ENCODE assay signal across 9 cellular contexts in genomic region chr6:36886948-36887347, GRCh38. TPM values are rescaled to one million over a fixed set of nuclear protein-coding genes. Genes with fewer than 3 reads are reported as not detected.
A peak's percentile ranks its signal among the peaks of the same experiment; 100 is the strongest.
DNase-seq lines count a peak whose midpoint lies in the region; ATAC-seq and TF ChIP-seq lines count a peak whose summit lies in the region.
"Had no signal": no experiment of that assay in that cellular context is flagged by ENCODE, and none has a peak within 500 bp of the region (broad histone marks: within the 10 kb centered on the region; RNA-seq: fewer than 3 reads in every experiment).

No MANE protein-coding gene starts in this region.

- DNase-seq in right cardiac atrium = no peak
- DNase-seq in right atrium auricular region (ENCODE audit: low spot score) = no peak
- DNase-seq in activated naive CD8-positive, alpha-beta T cell treated with anti-CD3 and anti-CD28 coated beads, Interleukin-2, amount 50 U/mL, for 24 hours = no peak
- DNase-seq in mesendoderm = no peak
- no peak for DNase-seq in hepatic stellate cell (ENCODE audit: low spot score)
- no peak for DNase-seq in SKM-1 treated with dmso at 0.1 percent for 144 hours (lab: John Stamatoyannopoulos, UW; ENCODE audit: unreplicated experiment)
- DNase-seq in DMS153 treated with DMSO at 0.1 percent for 48 hours (lab: John Stamatoyannopoulos, UW; ENCODE audit: unreplicated experiment) = no peak
- DNase-seq: NCI-H2029 had no signal

- H2BK5ac ChIP-seq in mesendoderm (ENCODE audit: low read length) = no peak overlapping the region

- H3K79me2 ChIP-seq in mesendoderm (ENCODE audit: control insufficient read depth, insufficient read depth, low read length) = no peaks in the 10 kb centered on the region

- H3K9ac ChIP-seq in mesendoderm (ENCODE audit: low read length) = peak overlapping the region; percentile 40

- no peak overlapping the region for H4K5ac ChIP-seq in mesendoderm (ENCODE audit: low read length)

- no peaks in the 10 kb centered on the region for H3K9me3 Mint-ChIP-seq in activated naive CD8-positive, alpha-beta T cell treated with anti-CD3 and anti-CD28 coated beads, Interleukin-2, amount 50 U/mL, for 24 hours

- H3K27me3 Mint-ChIP-seq in activated naive CD8-positive, alpha-beta T cell treated with anti-CD3 and anti-CD28 coated beads, Interleukin-2, amount 50 U/mL, for 24 hours = no peaks in the 10 kb centered on the region

- WGBS in right cardiac atrium = 72% methylated on average over 9 of the region's 9 CpGs
- WGBS in mesendoderm (ENCODE audit: extremely low coverage, insufficient coverage, low lambda C conversion rate) = no CpG with 5 or more reads among the region's 9 CpGs

- no peaks in the 10 kb centered on the region for H3K36me3 ChIP-seq in right atrium auricular region
- no peaks in the 10 kb centered on the region for H3K36me3 ChIP-seq in mesendoderm (ENCODE audit: control insufficient read depth, insufficient read depth, low read length)

- H3K27me3 ChIP-seq in right cardiac atrium (ENCODE audit: control insufficient read depth, insufficient read depth) (no peaks in the 10 kb centered on the region), right atrium auricular region (no peaks in the 10 kb centered on the region), mesendoderm (ENCODE audit: insufficient read depth, low read length, poor library complexity) (no peaks in the 10 kb centered on the region)

- H3K79me1 ChIP-seq in mesendoderm (ENCODE audit: low read length) = peaks cover 2% of the 10 kb centered on the region

- H3K18ac ChIP-seq in mesendoderm (ENCODE audit: low read length) = no peak overlapping the region

- H4K8ac ChIP-seq in mesendoderm (ENCODE audit: low read depth, low read length) = no peak overlapping the region

- no peaks in the 10 kb centered on the region for H3K4me1 ChIP-seq in right cardiac atrium (ENCODE audit: control insufficient read depth, insufficient read depth, low read length)
- peaks cover 0 to 28% of the 10 kb centered on the region in 2 donors for H3K4me1 ChIP-seq in right atrium auricular region
- no peaks in the 10 kb centered on the region for H3K4me1 ChIP-seq in mesendoderm (ENCODE audit: control insufficient read depth, low read depth, low read length)

- H3K4ac ChIP-seq in mesendoderm (ENCODE audit: low read depth, low read length) = no peak overlapping the region

- H2BK120ac ChIP-seq in mesendoderm (ENCODE audit: low read depth, low read length) = no peak overlapping the region

- ATAC-seq in right cardiac atrium (no peak), GM21528 (IDR thresholded peaks at IDR 0.05; ENCODE audit: low FRiP score, unreplicated experiment) (no peak)
- ATAC-seq in activated naive CD8-positive, alpha-beta T cell treated with anti-CD3 and anti-CD28 coated beads, Interleukin-2, amount 50 U/mL, for 24 hours = no peak

- no peak overlapping the region for H3K23ac ChIP-seq in mesendoderm (ENCODE audit: low read length)

- H3K36me3 Mint-ChIP-seq in activated naive CD8-positive, alpha-beta T cell treated with anti-CD3 and anti-CD28 coated beads, Interleukin-2, amount 50 U/mL, for 24 hours (ENCODE audit: low read depth) = peaks cover 2% of the 10 kb centered on the region

- H2BK15ac ChIP-seq in mesendoderm (replicated peaks; ENCODE audit: low read depth) = no peak overlapping the region

- no peak overlapping the region for H2AK5ac ChIP-seq in mesendoderm (ENCODE audit: low read length)

- peak overlapping the region; percentile 91 for H3K4me3 Mint-ChIP-seq in activated naive CD8-positive, alpha-beta T cell treated with anti-CD3 and anti-CD28 coated beads, Interleukin-2, amount 50 U/mL, for 24 hours

- H3K27ac ChIP-seq in right cardiac atrium (ENCODE audit: low read length) = no peak overlapping the region
- peak overlapping the region in 1 of 2 donors; percentile 87 for H3K27ac ChIP-seq in right atrium auricular region
- no peak overlapping the region for H3K27ac ChIP-seq in mesendoderm (ENCODE audit: low read depth, low read length)

- no peak for TF ChIP-seq CTCF in right atrium auricular region (IDR thresholded peaks at IDR 0.05)

- H3K9me3 ChIP-seq in right cardiac atrium (ENCODE audit: control insufficient read depth, low read length) (no peaks in the 10 kb centered on the region), right atrium auricular region (no peaks in the 10 kb centered on the region)

- H3K27ac Mint-ChIP-seq in activated naive CD8-positive, alpha-beta T cell treated with anti-CD3 and anti-CD28 coated beads, Interleukin-2, amount 50 U/mL, for 24 hours = peak overlapping the region; percentile 90

- H3K56ac ChIP-seq in mesendoderm (ENCODE audit: low read length) = peak overlapping the region; percentile 34

- H3K4me3 ChIP-seq in right cardiac atrium (ENCODE audit: low read length) = peak overlapping the region; percentile 93
- no peak overlapping the region for H3K4me3 ChIP-seq in right atrium auricular region
- no peak overlapping the region for H3K4me3 ChIP-seq in mesendoderm (ENCODE audit: low read length)

- intact Hi-C loops in right cardiac atrium (cut with DNase I) = loop anchor here in 3 of 4 donors (5.0 kb wide), 2 partner anchors 90 to 95 kb away; no protein-coding TSS in a partner anchor

- H3K4me1 Mint-ChIP-seq in activated naive CD8-positive, alpha-beta T cell treated with anti-CD3 and anti-CD28 coated beads, Interleukin-2, amount 50 U/mL, for 24 hours = peaks cover 32% of the 10 kb centered on the region

- H3K4me2 ChIP-seq in mesendoderm (ENCODE audit: low read length) = no peak overlapping the region

RNA-seq across cellular contexts. Expression of gene C6orf89, which starts 1.2 kb away (rescaled TPM):
- total RNA-seq in right cardiac atrium = 10 to 100 TPM; 69.4 to 83.9 (median 79.1) TPM
- 53.2 TPM for polyA plus RNA-seq in right cardiac atrium
- 10 to 100 TPM; 55.0 to 59.5 TPM for total RNA-seq in right atrium auricular region
- polyA plus RNA-seq in mesendoderm (2013, experiment 1 of 2) = 7.4 TPM
- polyA plus RNA-seq in mesendoderm (2013, experiment 2 of 2) = 7.1 TPM

RNA-seq across cellular contexts. Expression of gene PPIL1, which starts 12.3 kb away (rescaled TPM):
- total RNA-seq in right cardiac atrium (10 to 100 TPM; 49.4 to 72.4 (median 63.7) TPM), right atrium auricular region (10 to 100 TPM; 41.1 to 53.7 TPM)
- polyA plus RNA-seq in right cardiac atrium = 75.6 TPM
- polyA plus RNA-seq in mesendoderm (2013, experiment 1 of 2) = 105 TPM
- polyA plus RNA-seq in mesendoderm (2013, experiment 2 of 2) = 104 TPM

RNA-seq across cellular contexts. Expression of gene CPNE5, which starts 47.7 kb away (rescaled TPM):
- total RNA-seq in right cardiac atrium = 10 to 100 TPM; 31.7 to 80.9 (median 70.3) TPM
- polyA plus RNA-seq in right cardiac atrium = 27.5 TPM
- 10 to 100 TPM; 36.7 to 47.4 TPM for total RNA-seq in right atrium auricular region
- 0.10 TPM for polyA plus RNA-seq in mesendoderm (2013, experiment 1 of 2)
- polyA plus RNA-seq in mesendoderm (2013, experiment 2 of 2) = 0.17 TPM
